8 cellular contexts compared by ENCODE assay signal in the genomic region with DNA sequence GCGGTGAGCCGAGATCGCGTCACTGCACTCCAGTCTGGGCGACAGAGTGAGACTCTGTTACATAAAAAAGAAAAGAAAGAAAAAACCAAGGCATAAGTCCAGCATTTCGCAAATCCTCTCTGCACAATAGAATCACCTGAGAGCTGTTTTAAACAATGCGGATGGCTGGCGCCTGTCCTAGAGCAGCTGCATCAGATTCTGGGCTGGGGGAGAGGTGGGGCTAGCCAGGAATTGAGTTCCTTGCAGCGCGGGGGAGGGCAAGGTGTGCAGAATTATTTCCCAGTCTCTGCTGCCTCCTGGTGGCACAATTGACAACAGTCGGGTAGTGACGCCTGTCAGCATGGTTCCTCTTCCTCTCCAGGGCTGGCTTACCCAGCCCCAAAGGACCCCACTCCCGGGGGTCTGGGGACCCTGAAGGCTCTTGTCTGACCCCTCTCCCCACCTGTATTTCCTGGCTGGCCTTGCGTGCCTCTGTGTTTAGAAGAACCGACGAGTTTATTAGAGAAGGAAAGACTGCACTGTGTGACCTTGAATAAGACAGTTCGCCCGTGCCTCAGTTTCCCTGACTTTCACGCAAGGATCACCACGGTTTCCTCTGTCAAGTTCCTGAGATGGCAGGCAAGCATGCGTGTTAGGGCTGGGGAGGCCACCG. TPM values are rescaled to one million over a fixed set of nuclear protein-coding genes. Genes with fewer than 3 reads are reported as not detected.
DNase-seq lines count a peak whose midpoint lies in the region; ATAC-seq and TF ChIP-seq lines count a peak whose summit lies in the region.

No MANE protein-coding gene starts in this region.

- ATAC-seq in HG03378 (IDR thresholded peaks at IDR 0.05; ENCODE audit: unreplicated experiment), result peak; percentile 44
- ATAC-seq in lower lobe of right lung, result peak; percentile 91 to 94

- peaks cover 17% of the 10 kb centered on the region for H3K4me1 ChIP-seq in lower lobe of right lung

- TF ChIP-seq POLR2A in GM19193 (IDR thresholded peaks at IDR 0.05; ENCODE audit: extremely low read depth, insufficient read depth, insufficient read length), result peak; percentile 15

- peak; percentile 90 for TF ChIP-seq CTCF in lower lobe of right lung (IDR thresholded peaks at IDR 0.05)

- H3K36me3 Mint-ChIP-seq in activated CD4-positive, alpha-beta T cell treated with anti-CD3 and anti-CD28 coated beads, Interleukin-2, amount 10 ng/mL, durations not matched to agents 24 days and 14 days (ENCODE audit: low read depth), result no peaks in the 10 kb centered on the region

- no peaks in the 10 kb centered on the region for H3K9me3 Mint-ChIP-seq in activated CD4-positive, alpha-beta T cell treated with anti-CD3 and anti-CD28 coated beads, Interleukin-2, amount 10 ng/mL, durations not matched to agents 24 days and 14 days

- H3K36me3 ChIP-seq in lower lobe of right lung, result no peaks in the 10 kb centered on the region

- intact Hi-C loops in activated CD4-positive, alpha-beta T cell treated with anti-CD3 and anti-CD28 coated beads, Interleukin-2, amount 10 ng/mL, durations not matched to agents 24 days and 14 days (cut with micrococcal nuclease), result loop anchor here (1.0 to 5.0 kb wide), 5 partner anchors 336 to 703 kb away; partner anchors contain the start of gene ATMIN
- intact Hi-C loops in lower lobe of right lung (cut with DNase I), result no loop called here

- H3K9me3 ChIP-seq in lower lobe of right lung, result no peaks in the 10 kb centered on the region

- H3K27me3 ChIP-seq in lower lobe of right lung (ENCODE audit: low read depth), result no peaks in the 10 kb centered on the region

- DNase-seq in AML-193 (lab: John Stamatoyannopoulos, UW), result peak; percentile 59 to 72
- DNase-seq in NCI-H524 (lab: John Stamatoyannopoulos, UW), result peak; percentile 74 to 88
- peak; percentile 96 for DNase-seq in activated CD4-positive, alpha-beta T cell treated with anti-CD3 and anti-CD28 coated beads, Interleukin-2, amount 10 ng/mL, durations not matched to agents 24 days and 14 days
- DNase-seq in dedifferentiated amniotic fluid mesenchymal stem cell (ENCODE audit: extremely low spot score), result peak; percentile 59
- DNase-seq in lower lobe of right lung, result peak; percentile 82
- peak; percentile 70 to 74 (median 73) for DNase-seq in stimulated activated CD4-positive, alpha-beta T cell treated with anti-CD3 and anti-CD28 coated beads, TNF-alpha, amount 100 ng/mL, for 1 hour (ENCODE audit: low read depth in 3 of 3, low spot score in 1 of 3)

- H3K4me3 ChIP-seq in lower lobe of right lung, result peak overlapping the region; percentile 27

- peak overlapping the region; percentile 35 for H3K27ac Mint-ChIP-seq in activated CD4-positive, alpha-beta T cell treated with anti-CD3 and anti-CD28 coated beads, Interleukin-2, amount 10 ng/mL, durations not matched to agents 24 days and 14 days

- peak overlapping the region; percentile 71 for H3K4me3 Mint-ChIP-seq in activated CD4-positive, alpha-beta T cell treated with anti-CD3 and anti-CD28 coated beads, Interleukin-2, amount 10 ng/mL, durations not matched to agents 24 days and 14 days

- H3K27me3 Mint-ChIP-seq in activated CD4-positive, alpha-beta T cell treated with anti-CD3 and anti-CD28 coated beads, Interleukin-2, amount 10 ng/mL, durations not matched to agents 24 days and 14 days, result peaks cover 2% of the 10 kb centered on the region

- H3K4me1 Mint-ChIP-seq in activated CD4-positive, alpha-beta T cell treated with anti-CD3 and anti-CD28 coated beads, Interleukin-2, amount 10 ng/mL, durations not matched to agents 24 days and 14 days, result peaks cover 12% of the 10 kb centered on the region

- H3K27ac ChIP-seq in lower lobe of right lung, result peak overlapping the region; percentile 20

RNA-seq across cellular contexts. Expression of gene PLCG2, which starts 41.1 kb away (rescaled TPM):
- total RNA-seq in activated CD4-positive, alpha-beta T cell treated with anti-CD3 and anti-CD28 coated beads, Interleukin-2, amount 10 ng/mL, durations not matched to agents 24 days and 14 days, result 6.8 and 6.9 TPM in 2 replicates
- 47.7 TPM for total RNA-seq in lower lobe of right lung

Comparison
In these comparisons a context has a peak if more than half of its experiments do, and no peak if none do; other contexts are left out.
1. Peak in every context shown above with its lines: DNase-seq, ATAC-seq, H3K4me3 ChIP-seq and H3K27ac ChIP-seq.